Comparison of ENCODE assay signal across 18 cellular contexts in genomic region chr5:6322163-6322713, GRCh38. TPM values are rescaled to one million over a fixed set of nuclear protein-coding genes. Genes with fewer than 3 reads are reported as not detected.
DNase-seq lines count a peak whose midpoint lies in the region; ATAC-seq, FAIRE-seq and TF ChIP-seq lines count a peak whose summit lies in the region.
"Had no signal": no experiment of that assay in that cellular context is flagged by ENCODE, and none has a peak within 500 bp of the region (broad histone marks: within the 10 kb centered on the region; RNA-seq: fewer than 3 reads in every experiment).

No MANE protein-coding gene starts in this region.

- H3K79me2 ChIP-seq in GM12878 (ENCODE audit: control insufficient read depth, insufficient read depth, low read length) (no peaks in the 10 kb centered on the region), K562 (ENCODE audit: control insufficient read depth, insufficient read depth, low read length) (no peaks in the 10 kb centered on the region)

- H3K4me3 ChIP-seq in GM12878 (no peak overlapping the region), K562 (no peak overlapping the region), mucosa of descending colon (no peak overlapping the region)
- H3K4me3 ChIP-seq: GM23248 had no signal

- 64% methylated on average over 21 of the region's 21 CpGs for WGBS in GM12878 (ENCODE audit: insufficient coverage, insufficient replicate concordance, low lambda C conversion rate, missing lambda C conversion rate)
- 44% methylated on average over 21 of the region's 21 CpGs for WGBS in K562 (ENCODE audit: insufficient coverage, low coverage, missing lambda C conversion rate)

- no peaks in the 10 kb centered on the region for H3K36me3 ChIP-seq in GM12878 (ENCODE audit: control insufficient read depth in 2 of 2, insufficient read depth in 2 of 2, low read length in 1 of 2)
- H3K36me3 ChIP-seq in K562 (ENCODE audit: control insufficient read depth, insufficient read depth, low read length), result no peaks in the 10 kb centered on the region
- no peaks in the 10 kb centered on the region for H3K36me3 ChIP-seq in mucosa of descending colon (ENCODE audit: low read depth)

- H3K27me3 ChIP-seq in GM12878 (replicated peaks in 1 of 2; ENCODE audit: control insufficient read depth in 2 of 2, insufficient read depth in 2 of 2, low read length in 1 of 2), result no peaks in the 10 kb centered on the region
- 0 out of 5 replicates have a peak, but pooled peaks cover 0 to 2% of the 10 kb centered on the region in 2 experiments for H3K27me3 ChIP-seq in K562 (ENCODE audit: control insufficient read depth in 2 of 2, insufficient read depth in 2 of 2, low read length in 2 of 2)

- BruUV-seq in GM12878 (replicated peaks; lab: Mats Ljungman, UMichigan), result no TSS peak
- BruUV-seq in K562 (replicated peaks; lab: Mats Ljungman, UMichigan), result no TSS peak

- H4K20me1 ChIP-seq in GM12878 (ENCODE audit: control insufficient read depth, insufficient read depth), result no peaks in the 10 kb centered on the region
- H4K20me1 ChIP-seq in K562 (replicated peaks; ENCODE audit: control insufficient read depth, insufficient read depth, low read length), result no peaks in the 10 kb centered on the region

- POLR2A ChIA-PET in GM12878 (lab: Charles Lee) (no interaction called here), K562 (lab: Yijun Ruan, JAX) (interaction anchor here (1.5 kb wide), 1 partner anchor 21 kb away, joined by 3 read pairs; no protein-coding TSS in a partner anchor)

- no peak for DNase-seq in GM12878 (ENCODE audit: low read depth, low spot score)
- DNase-seq in K562 (ENCODE audit: extremely low read depth in 1 of 4, low spot score in 3 of 4), result no peak
- peak; percentile 21 for DNase-seq in islet precursor cell
- peak; percentile 5 for DNase-seq in ureter (ENCODE audit: low spot score)
- DNase-seq in mucosa of descending colon, result no peak
- DNase-seq: C1 segment of cervical spinal cord; Caco-2; CD4-positive, alpha-beta memory T cell; DMS79; EL; GDM1; GM23248; H7; HCEC 1CT had no signal

- in situ Hi-C loops in GM12878 (cut with MboI), result no loop called here
- in situ Hi-C loops in K562 (cut with MboI), result no loop called here

- H3K9me3 ChIP-seq in GM12878 (replicated peaks; ENCODE audit: control insufficient read depth, insufficient read depth, low read length), result no peaks in the 10 kb centered on the region; the same call in 2 of the 3 replicates
- no peaks in the 10 kb centered on the region for H3K9me3 ChIP-seq in K562 (replicated peaks; ENCODE audit: control insufficient read depth, insufficient read depth, low read depth, low read length)
- H3K9me3 ChIP-seq in mucosa of descending colon, result no peaks in the 10 kb centered on the region
- H3K9me3 ChIP-seq: Caco-2 had no signal

- H3K4me2 ChIP-seq in GM12878 (ENCODE audit: control insufficient read depth, insufficient read depth) (no peak overlapping the region), K562 (ENCODE audit: insufficient read depth, low read length) (no peak overlapping the region)

- ATAC-seq in GM12878 (no peak), K562 (no peak), GM18867 (IDR thresholded peaks at IDR 0.05; ENCODE audit: unreplicated experiment) (no peak), mucosa of descending colon (no peak)

- no peak overlapping the region for H3K27ac ChIP-seq in GM12878 (ENCODE audit: control insufficient read depth, insufficient read depth)
- H3K27ac ChIP-seq in K562 (ENCODE audit: extremely low read depth, low read depth, low read length), result no peak overlapping the region
- H3K27ac ChIP-seq: GM23248 had no signal

- H3K9ac ChIP-seq in GM12878 (ENCODE audit: control insufficient read depth, insufficient read depth, low read length), result no peak overlapping the region
- no peak overlapping the region for H3K9ac ChIP-seq in K562 (ENCODE audit: insufficient read depth in 1 of 2, low read depth in 2 of 2, low read length in 2 of 2)
- H3K9ac ChIP-seq: GM23248 had no signal

- TF ChIP-seq POLR2A in GM12878 (IDR thresholded peaks at IDR 0.05; ENCODE audit: low read depth, low read length) (no peak), K562 (conservative IDR thresholded peaks at IDR 0.05) (no peak)

- H3K4me1 ChIP-seq in GM12878 (ENCODE audit: control insufficient read depth, insufficient read depth, low read length) (no peaks in the 10 kb centered on the region), K562 (replicated peaks in 1 of 2; ENCODE audit: control insufficient read depth in 2 of 2, insufficient read depth in 2 of 2, low read length in 2 of 2) (no peaks in the 10 kb centered on the region; a peak in 1 of 5 replicates), mucosa of descending colon (ENCODE audit: low read depth) (no peaks in the 10 kb centered on the region)
- H3K4me1 ChIP-seq: Caco-2 had no signal

- FAIRE-seq in GM12878 (lab: Jason Lieb, UNC) (no peak), K562 (lab: Jason Lieb, UNC) (no peak)
- FAIRE-seq: GM12891, GM18507, H1 had no signal

- RAD21 ChIA-PET in GM12878 (lab: Charles Lee; ENCODE audit: unreplicated experiment), result no interaction called here

- intact Hi-C loops in GM12878 (cut with micrococcal nuclease; ENCODE audit: unreplicated experiment), result no loop called here
- intact Hi-C loops in K562 (cut with micrococcal nuclease), result no loop called here
- intact Hi-C loops in mucosa of descending colon (cut with DNase I, micrococcal nuclease), result no loop called here

- H2AFZ ChIP-seq in GM12878 (ENCODE audit: control insufficient read depth, low read depth, low read length), result no peak overlapping the region
- no peak overlapping the region for H2AFZ ChIP-seq in K562 (ENCODE audit: low read depth, low read length)
- H2AFZ ChIP-seq: GM23248 had no signal

- CTCF ChIA-PET in GM12878 (lab: Yijun Ruan, JAX) (no interaction called here), K562 (lab: Yijun Ruan, JAX; ENCODE audit: low intra/inter-chr PET ratio) (no interaction called here)

- SMC1A ChIA-PET in GM12878 (lab: Charles Lee; ENCODE audit: uncharacterized antibody, unreplicated experiment), result no interaction called here

- H3K9me1 ChIP-seq in K562 (ENCODE audit: control insufficient read depth, insufficient read depth, low read length), result no peaks in the 10 kb centered on the region

- TF ChIP-seq RAD21 in GM12878 (IDR thresholded peaks at IDR 0.05; ENCODE audit: insufficient read depth, low read depth, low read length) (no peak), K562 (CRISPR knock-in tag; conservative IDR thresholded peaks at IDR 0.05 in 1 of 2, IDR thresholded peaks at IDR 0.05 in 1 of 2) (no peak)

- TF ChIP-seq EP300 in GM12878 (IDR thresholded peaks at IDR 0.05; ENCODE audit: borderline replicate concordance in 1 of 2, control insufficient read depth in 1 of 2, low read depth in 2 of 2, low read length in 2 of 2) (no peak), K562 (IDR thresholded peaks at IDR 0.05; ENCODE audit: low read length) (no peak)

- TF ChIP-seq CTCF in GM12878 (IDR thresholded peaks at IDR 0.05 in 2 of 3, conservative IDR thresholded peaks at IDR 0.05 in 1 of 3; ENCODE audit: control insufficient read depth in 2 of 3, extremely low read depth in 1 of 3, insufficient read depth in 1 of 3, low read depth in 3 of 3, low read length in 3 of 3) (no peak), K562 (IDR thresholded peaks at IDR 0.05 in 2 of 3, conservative IDR thresholded peaks at IDR 0.05 in 1 of 3; ENCODE audit: insufficient read depth in 2 of 3, low read depth in 1 of 3, low read length in 3 of 3) (no peak), mucosa of descending colon (IDR thresholded peaks at IDR 0.05) (no peak)

TF ChIP-seq in GM12878, 131 proteins besides CTCF, POLR2A, EP300 and RAD21:
- TF ChIP-seq CHD4 (IDR thresholded peaks at IDR 0.05) (no peak), NFXL1 (IDR thresholded peaks at IDR 0.05; ENCODE audit: borderline replicate concordance) (0 out of 2 replicates have a peak, but pooled peaks have one; percentile 28)

TF ChIP-seq in K562, 482 proteins besides CTCF, POLR2A, EP300 and RAD21 (continues in another document):
- TF ChIP-seq ZNF263 (CRISPR knock-in tag; IDR thresholded peaks at IDR 0.05; ENCODE audit: borderline replicate concordance), result peak; percentile 97

RNA-seq across cellular contexts. Expression of gene MED10, which starts 56.1 kb away (rescaled TPM):
- 59.0 and 62.7 TPM in 2 replicates for total RNA-seq in GM12878 (2013; cell fraction: nucleolus; rRNA removed)
- total RNA-seq in GM12878 (2014; rRNA removed) (20.3 and 28.6 TPM in 2 replicates), GM12878 (2014; rRNA removed; fragmentation: Illumina TruSeq; extraction: Trizol) (19.4 and 21.2 TPM in 2 replicates), GM12878 (2021) (39.5 and 42.6 TPM in 2 replicates), K562 (2014; rRNA removed) (36.1 and 51.0 TPM in 2 replicates), K562 (2014; rRNA removed; fragmentation: Illumina TruSeq; extraction: Trizol) (23.8 and 25.7 TPM in 2 replicates), K562 (2015; rRNA removed; fragmentation: Illumina TruSeq; extraction: Trizol) (28.4 and 33.6 TPM in 2 replicates), K562 (2021) (52.0 and 62.3 TPM in 2 replicates), ureter (36.5 TPM), mucosa of descending colon (10 to 100 TPM; 24.7 to 44.9 (median 27.2) TPM)
- polyA plus RNA-seq in GM12878 (2011; ENCODE audit: low read depth), result 49.6 TPM
- polyA plus RNA-seq in GM12878 (2011; rRNA removed) (56.0 and 60.3 TPM in 2 replicates), GM12878 (2014; fragmentation: Illumina TruSeq; extraction: Trizol) (36.4 and 43.7 TPM in 2 replicates), GM12878 (2014; fragmentation: Nextera tagmentation; extraction: Ambion mirVana) (10 to 100 TPM; 37.1 to 49.5 TPM), GM12878 (2014; rRNA removed) (53.1 and 54.8 TPM in 2 replicates), GM12878 (2016; fragmentation: Nextera tagmentation; extraction: Ambion mirVana) (100 to 1,000 TPM; 103 to 111 TPM), K562 (2011; rRNA removed) (49.9 and 58.8 TPM in 2 replicates), K562 (2014; fragmentation: Illumina TruSeq; extraction: Trizol) (60.6 and 72.2 TPM in 2 replicates), K562 (2014; fragmentation: Nextera tagmentation; extraction: Ambion mirVana) (10 to 100 TPM; 45.0 to 72.5 TPM), K562 (2014; rRNA removed) (78.5 and 83.4 TPM in 2 replicates)
- 55.7 and 56.7 TPM in 2 replicates for polyA plus RNA-seq in GM12878 (2011; cell fraction: cytosol; rRNA removed)
- 59.3 and 75.4 TPM in 2 replicates for polyA plus RNA-seq in GM12878 (2011; cell fraction: nucleus; rRNA removed)
- 54.8 and 68.7 TPM in 2 replicates for polyA plus RNA-seq in GM12878 (2012)
- 19.0 and 19.3 TPM in 2 replicates for polyA minus RNA-seq in GM12878 (2011; rRNA and poly(A)+ RNA removed)
- 8.3 and 14.7 TPM in 2 replicates for polyA minus RNA-seq in GM12878 (2011; cell fraction: cytosol; rRNA and poly(A)+ RNA removed)
- polyA minus RNA-seq in GM12878 (2011; cell fraction: nucleus; rRNA and poly(A)+ RNA removed), result 54.4 and 77.1 TPM in 2 replicates
- total RNA-seq in K562 (2011; cell fraction: chromatin; rRNA removed; ENCODE audit: low replicate concordance), result 44.1 and 73.3 TPM in 2 replicates
- total RNA-seq in K562 (2011; cell fraction: nucleolus; rRNA removed), result 38.2 and 47.2 TPM in 2 replicates
- total RNA-seq in K562 (2011; cell fraction: nucleoplasm; rRNA removed), result 43.8 and 50.4 TPM in 2 replicates
- polyA plus RNA-seq in K562 (2011; cell fraction: cytosol; rRNA removed), result 51.3 and 58.8 TPM in 2 replicates
- polyA plus RNA-seq in K562 (2011; cell fraction: nucleus; rRNA removed), result 70.4 and 86.1 TPM in 2 replicates
- polyA plus RNA-seq in K562 (2012), result 68.1 and 71.4 TPM in 2 replicates
- polyA minus RNA-seq in K562 (2011; rRNA and poly(A)+ RNA removed), result 18.9 and 20.4 TPM in 2 replicates
- 11.6 and 15.7 TPM in 2 replicates for polyA minus RNA-seq in K562 (2011; cell fraction: cytosol; rRNA and poly(A)+ RNA removed)
- 41.7 and 72.9 TPM in 2 replicates for polyA minus RNA-seq in K562 (2011; cell fraction: nucleus; rRNA and poly(A)+ RNA removed)

Comparison
In these comparisons a context has a peak if more than half of its experiments do, and no peak if none do; other contexts are left out.
1. DNase-seq: peak in islet precursor cell (single experiment) and ureter (single experiment); none in GM12878 (single experiment), K562 (0 of 4) and mucosa of descending colon (0 of 3).
2. Of the 99 proteins assayed by ChIP-seq in both K562 and GM12878: peak only in K562: CBFB; only in GM12878: NFXL1; in both: none; in neither: 97.